26 cellular contexts compared by ENCODE assay signal in genomic region chr3:3772338-3772737, GRCh38. TPM values are rescaled to one million over a fixed set of nuclear protein-coding genes. Genes with fewer than 3 reads are reported as not detected.
"Had no signal": no experiment of that assay in that cellular context is flagged by ENCODE, and none has a peak within 500 bp of the region (broad histone marks: within the 10 kb centered on the region; RNA-seq: fewer than 3 reads in every experiment).

No MANE protein-coding gene starts in this region.

- DNase-seq: naive thymus-derived CD8-positive, alpha-beta T cell; nephron progenitor cell; spleen; stimulated activated CD4-positive, alpha-beta T cell treated with anti-CD3 and anti-CD28 coated beads, Interleukin-12 subunit alpha, Interleukin-12 subunit beta, amount 100 ng/mL, for 4 hours; stimulated activated CD4-positive, alpha-beta T cell treated with anti-CD3 and anti-CD28 coated beads, Interleukin-1b, Interleukin-23, amount 100 ng/mL, for 48 hours; stimulated activated CD4-positive, alpha-beta T cell treated with anti-CD3 and anti-CD28 coated beads, Interleukin-4, amount 100 ng/mL, for 1 hour; stimulated activated CD4-positive, alpha-beta T cell treated with anti-CD3 and anti-CD28 coated beads, Interleukin-4, amount 100 ng/mL, for 4 hours; stimulated activated CD8-positive, alpha-beta memory T cell treated with anti-CD3 and anti-CD28 coated beads, Interleukin-4, amount 100 ng/mL, for 48 hours; stimulated activated naive CD4-positive, alpha-beta T cell; stimulated activated naive CD8-positive, alpha-beta T cell treated with anti-CD3 and anti-CD28 coated beads, Interleukin-15, amount 100 ng/mL, for 72 hours; stimulated activated naive CD8-positive, alpha-beta T cell treated with anti-CD3 and anti-CD28 coated beads, Interleukin-15, Interleukin-2, amounts not matched to agents 100 U/mL and 50 U/mL, for 24 hours; testis; tibial artery; transverse colon; upper lobe of right lung; uterus had no signal

- H3K36me3 ChIP-seq: neutrophil, pancreas, prostate gland, suprapubic skin, tibial artery, transverse colon, upper lobe of right lung, uterus had no signal

- H3K27me3 ChIP-seq: neutrophil, pancreas, spleen, suprapubic skin, testis, tibial artery, transverse colon, upper lobe of right lung, uterus had no signal

- H3K4me1 ChIP-seq: pancreas, prostate gland, spleen, suprapubic skin, testis, transverse colon, upper lobe of right lung, uterus had no signal

- FAIRE-seq: pancreas had no signal

- H3K4me3 ChIP-seq: pancreas, prostate gland, skin epidermis, smooth muscle cell, spleen, suprapubic skin, testis, tibial artery, transverse colon, upper lobe of right lung, uterus had no signal

- H3K9me3 ChIP-seq: pancreas, prostate gland, testis, upper lobe of right lung, uterus had no signal

- H3K4me2 ChIP-seq: smooth muscle cell had no signal

- H3K27ac ChIP-seq: neutrophil, pancreas, prostate gland, skin epidermis, spleen, suprapubic skin, testis, tibial artery, transverse colon, upper lobe of right lung, uterus had no signal

- ATAC-seq: naive thymus-derived CD8-positive, alpha-beta T cell; natural killer cell treated with Interleukin-12 subunit alpha and Interleukin-12 subunit beta and Interleukin-15 and Interleukin-18, amount 100 ng/mL, for 72 hours; pancreas; right cardiac atrium; stimulated activated memory B cell treated with anti-CD40 and anti-IgM and Interleukin-4, amounts not matched to agents 10 μg/mL and 1 μg/mL and 100 μg/mL, for 72 hours; stimulated activated naive CD8-positive, alpha-beta T cell treated with anti-CD3 and anti-CD28 coated beads, Interleukin-15, amount 100 ng/mL, for 72 hours; stimulated activated naive CD8-positive, alpha-beta T cell treated with anti-CD3 and anti-CD28 coated beads, Interleukin-15, Interleukin-2, amounts not matched to agents 100 U/mL and 50 U/mL, for 24 hours; upper lobe of right lung had no signal

RNA-seq across cellular contexts. Expression of gene LRRN1, which starts 26.9 kb away (rescaled TPM):
- total RNA-seq: pulmonary artery endothelial cell had no signal
